In genomic region chr2:45643543-45644542, GRCh38 we compare ENCODE assay signal across 8 cellular contexts. TPM values are rescaled to one million over a fixed set of nuclear protein-coding genes. Genes with fewer than 3 reads are reported as not detected.
DNase-seq lines count a peak whose midpoint lies in the region; ATAC-seq and TF ChIP-seq lines count a peak whose summit lies in the region.

No MANE protein-coding gene starts in this region.

- TF ChIP-seq CTCF in GM13976 (IDR thresholded peaks at IDR 0.05; ENCODE audit: borderline replicate concordance, control extremely low read depth, extremely low read depth, insufficient read depth, missing control alignments), result peak; percentile 93

- H3K4me3 ChIP-seq in esophagus (ENCODE audit: low read depth in 1 of 2, low read length in 2 of 2) (peak overlapping the region; percentile 48 to 67), muscle layer of colon (ENCODE audit: low read depth in 1 of 2, low read length in 2 of 2) (peak overlapping the region; percentile 68 to 70)

- H3K27me3 ChIP-seq in esophagus (ENCODE audit: control insufficient read depth in 1 of 2, insufficient read depth in 2 of 2, low read length in 2 of 2) (no peaks in the 10 kb centered on the region), muscle layer of colon (ENCODE audit: control insufficient read depth in 1 of 2, insufficient read depth in 2 of 2, low read length in 2 of 2) (peaks cover 0 to 7% of the 10 kb centered on the region in 2 donors)

- no peaks in the 10 kb centered on the region for H3K9me3 Mint-ChIP-seq in stimulated activated effector memory CD8-positive, alpha-beta T cell treated with anti-CD3 and anti-CD28 coated beads, Interleukin-12 subunit alpha, Interleukin-12 subunit beta, amount 100 ng/mL, for 72 hours

- no peaks in the 10 kb centered on the region for H3K36me3 Mint-ChIP-seq in stimulated activated effector memory CD8-positive, alpha-beta T cell treated with anti-CD3 and anti-CD28 coated beads, Interleukin-12 subunit alpha, Interleukin-12 subunit beta, amount 100 ng/mL, for 72 hours

- ATAC-seq in HG03135 (IDR thresholded peaks at IDR 0.05; ENCODE audit: unreplicated experiment), result peak; percentile 59
- ATAC-seq in stimulated activated effector memory CD8-positive, alpha-beta T cell treated with anti-CD3 and anti-CD28 coated beads, Interleukin-12 subunit alpha, Interleukin-12 subunit beta, amount 100 ng/mL, for 72 hours, result peak; percentile 93

- H3K9ac ChIP-seq in muscle layer of colon (ENCODE audit: low read length), result peak overlapping the region; percentile 63

- DNase-seq in A172 (ENCODE audit: low spot score) (peak; percentile 46), GM13976 (ENCODE audit: low spot score) (peak; percentile 91), NCI-H69 (lab: John Stamatoyannopoulos, UW) (peak; percentile 54), activated T-cell treated with anti-CD3 and anti-CD28 coated beads for 4 hours (peak; percentile 61)
- DNase-seq in stimulated activated effector memory CD8-positive, alpha-beta T cell treated with anti-CD3 and anti-CD28 coated beads, Interleukin-12 subunit alpha, Interleukin-12 subunit beta, amount 100 ng/mL, for 72 hours (ENCODE audit: low spot score in 2 of 2), result peak; percentile 81 to 85

- H3K27ac Mint-ChIP-seq in stimulated activated effector memory CD8-positive, alpha-beta T cell treated with anti-CD3 and anti-CD28 coated beads, Interleukin-12 subunit alpha, Interleukin-12 subunit beta, amount 100 ng/mL, for 72 hours, result peak overlapping the region; percentile 75

- H3K4me1 ChIP-seq in esophagus (ENCODE audit: control insufficient read depth in 2 of 2, insufficient read depth in 2 of 2, low read length in 1 of 2) (peaks cover 0 to 5% of the 10 kb centered on the region in 2 donors), muscle layer of colon (ENCODE audit: insufficient read depth, low read length) (peaks cover 25% of the 10 kb centered on the region)

- in situ Hi-C loops in GM13976 (cut with MboI; ENCODE audit: low sequenced_read_pairs, unreplicated experiment), result loop anchor here (25.0 kb wide), 1 partner anchor 743 kb away; no protein-coding TSS in a partner anchor

- peak overlapping the region; percentile 74 for H3K4me3 Mint-ChIP-seq in stimulated activated effector memory CD8-positive, alpha-beta T cell treated with anti-CD3 and anti-CD28 coated beads, Interleukin-12 subunit alpha, Interleukin-12 subunit beta, amount 100 ng/mL, for 72 hours

- H3K4me1 Mint-ChIP-seq in stimulated activated effector memory CD8-positive, alpha-beta T cell treated with anti-CD3 and anti-CD28 coated beads, Interleukin-12 subunit alpha, Interleukin-12 subunit beta, amount 100 ng/mL, for 72 hours, result peaks cover 14% of the 10 kb centered on the region

- 12 to 15% methylated on average over 40 to 49 of the region's 49 CpGs for WGBS in esophagus, 2 donors

- no peak overlapping the region for H3K27ac ChIP-seq in esophagus (ENCODE audit: low read depth in 2 of 2, low read length in 1 of 2)
- peak overlapping the region; percentile 65 for H3K27ac ChIP-seq in muscle layer of colon (ENCODE audit: low read depth, low read length)

- no peaks in the 10 kb centered on the region for H3K9me3 ChIP-seq in esophagus (ENCODE audit: control insufficient read depth in 2 of 2, insufficient read depth in 1 of 2, low read depth in 1 of 2, low read length in 1 of 2)
- H3K9me3 ChIP-seq in muscle layer of colon (ENCODE audit: low read length), result no peaks in the 10 kb centered on the region

- H3K36me3 ChIP-seq in esophagus (ENCODE audit: control insufficient read depth in 2 of 2, insufficient read depth in 2 of 2, low read length in 1 of 2) (no peaks in the 10 kb centered on the region), muscle layer of colon (ENCODE audit: insufficient read depth, low read length) (no peaks in the 10 kb centered on the region)

RNA-seq across cellular contexts. Expression of gene PRKCE, which starts 7.6 kb away (rescaled TPM):
- total RNA-seq in A172 (2014; rRNA removed; shearing (Covaris generic)), result 16.3 and 17.7 TPM in 2 replicates
- polyA plus RNA-seq in esophagus, result 1 to 10 TPM; 2.6 to 2.9 TPM

RNA-seq across cellular contexts. Expression of gene SRBD1, which starts 32.8 kb away (rescaled TPM):
- 24.7 and 28.2 TPM in 2 replicates for total RNA-seq in A172 (2014; rRNA removed; shearing (Covaris generic))
- polyA plus RNA-seq in esophagus, result 1 to 10 TPM; 2.3 to 3.1 TPM
